20 cellular contexts compared by ENCODE assay signal in genomic region chrX:71210829-71211228, GRCh38. TPM values are rescaled to one million over a fixed set of nuclear protein-coding genes. Genes with fewer than 3 reads are reported as not detected.
DNase-seq lines count a peak whose midpoint lies in the region; ATAC-seq and TF ChIP-seq lines count a peak whose summit lies in the region.
"Had no signal": no experiment of that assay in that cellular context is flagged by ENCODE, and none has a peak within 500 bp of the region (broad histone marks: within the 10 kb centered on the region; RNA-seq: fewer than 3 reads in every experiment).

No MANE protein-coding gene starts in this region.

- no peak for TF ChIP-seq RAD21 in SK-N-SH (IDR thresholded peaks at IDR 0.05; ENCODE audit: low read length)

- POLR2A ChIA-PET in SK-N-SH (lab: Yijun Ruan, JAX): no interaction called here

- H3K4me2 ChIP-seq in SK-N-SH: no peak overlapping the region

- no peaks in the 10 kb centered on the region for H3K9me3 ChIP-seq in SK-N-SH
- H3K9me3 ChIP-seq: HAP-1 had no signal

- no peaks in the 10 kb centered on the region for H3K79me2 ChIP-seq in SK-N-SH (ENCODE audit: insufficient read depth)

- CTCF ChIA-PET in SK-N-SH (lab: Yijun Ruan, JAX): no interaction called here

- WGBS in SK-N-SH (ENCODE audit: low lambda C conversion rate): 53% methylated on average over 4 of the region's 4 CpGs

- DNase-seq in AG08395 (ENCODE audit: low spot score) (peak; percentile 52), GM04503 (ENCODE audit: low read depth) (peak; percentile 50), SK-N-SH (no peak), fibroblast of mammary gland (ENCODE audit: low read depth) (peak; percentile 80), caudate nucleus (lab: John Stamatoyannopoulos, UW) (no peak), NCI-H2081 (lab: John Stamatoyannopoulos, UW) (no peak), pons (ENCODE audit: low spot score) (no peak)
- DNase-seq: AML-193, DMS 273 treated with DMSO at 0.1 percent for 48 hours, KG1, NCI-H1048, NCI-H146, NCI-H2081 treated with DMSO at 0.1 percent for 48 hours, NCI-H510A treated with DMSO at 0.1 percent for 48 hours, NCI-H82 had no signal

- H3K4me1 ChIP-seq in SK-N-SH (ENCODE audit: control insufficient read depth in 1 of 2, insufficient read depth in 2 of 2, low read depth in 1 of 2, low read length in 1 of 2): no peaks in the 10 kb centered on the region
- H3K4me1 ChIP-seq: HAP-1 had no signal

- H3K9me2 ChIP-seq in SK-N-SH: no peaks in the 10 kb centered on the region

- H3F3A ChIP-seq in SK-N-SH (replicated peaks; ENCODE audit: insufficient read depth): peaks cover 4% of the 10 kb centered on the region

- H3K27ac ChIP-seq in SK-N-SH (ENCODE audit: low read depth in 2 of 2, low read length in 1 of 2) (no peak overlapping the region), caudate nucleus (ENCODE audit: low read depth, low read length) (no peak overlapping the region)
- H3K27ac ChIP-seq: SK-N-MC had no signal

- no peak for ATAC-seq in GM19023 (IDR thresholded peaks at IDR 0.05; ENCODE audit: unreplicated experiment)
- ATAC-seq: Panc1 had no signal

- TF ChIP-seq EP300 in SK-N-SH (IDR thresholded peaks at IDR 0.05; ENCODE audit: borderline replicate concordance in 1 of 2, low read depth in 1 of 2, low read length in 1 of 2): no peak

- H3K36me3 ChIP-seq in SK-N-SH (replicated peaks in 1 of 2; ENCODE audit: control insufficient read depth in 1 of 2, insufficient read depth in 2 of 2, low read length in 1 of 2): no peaks in the 10 kb centered on the region
- H3K36me3 ChIP-seq: HAP-1 had no signal

- H3K9ac ChIP-seq in SK-N-SH: no peak overlapping the region

- H2AFZ ChIP-seq in SK-N-SH (ENCODE audit: low read depth): no peak overlapping the region

- no peak overlapping the region for H3K4me3 ChIP-seq in SK-N-SH (ENCODE audit: low read depth in 2 of 2, low read length in 1 of 2)
- H3K4me3 ChIP-seq in fibroblast of mammary gland (ENCODE audit: control insufficient read depth, low read depth, low read length): no peak overlapping the region
- H3K4me3 ChIP-seq: HAP-1, SK-N-MC had no signal

- no peaks in the 10 kb centered on the region for H4K20me1 ChIP-seq in SK-N-SH (ENCODE audit: insufficient read depth)

- TF ChIP-seq CTCF in SK-N-SH (IDR thresholded peaks at IDR 0.05) (no peak), fibroblast of mammary gland (conservative IDR thresholded peaks at IDR 0.05; ENCODE audit: control insufficient read depth, insufficient read depth, low read depth, low read length) (no peak)

- H3K27me3 ChIP-seq in SK-N-SH (ENCODE audit: insufficient read depth): peaks cover 33% of the 10 kb centered on the region

TF ChIP-seq in SK-N-SH, 30 proteins besides CTCF, POLR2A, EP300 and RAD21:
- TF ChIP-seq MXI1 (IDR thresholded peaks at IDR 0.05; ENCODE audit: low read depth, low read length): no peak
- no peak for TF ChIP-seq NRF1 (IDR thresholded peaks at IDR 0.05; ENCODE audit: low read depth, low read length)
- peak; percentile 45; the same call in 1 of the 2 replicates for TF ChIP-seq TCF12 (IDR thresholded peaks at IDR 0.05)
- TF ChIP-seq ZBTB33 (IDR thresholded peaks at IDR 0.05; ENCODE audit: borderline replicate concordance, low read depth): no peak
- TF ChIP-seq RFX5 (IDR thresholded peaks at IDR 0.05; ENCODE audit: low read length): no peak
TF ChIP-seq in SK-N-SH: peak in this region for 1.

RNA-seq across cellular contexts. Expression of gene GJB1, which starts 12.2 kb away (rescaled TPM):
- not detected in 2 replicates for polyA plus RNA-seq in SK-N-SH (2012; rRNA removed)
- polyA plus RNA-seq in SK-N-SH (2012; cell fraction: cytosol; rRNA removed): not detected in 2 replicates
- polyA plus RNA-seq in SK-N-SH (2012; cell fraction: nucleus; rRNA removed): not detected in 2 replicates
- polyA plus RNA-seq: CD14-positive monocyte had no signal

RNA-seq across cellular contexts. Expression of gene ZMYM3, which starts 43.1 kb away (rescaled TPM):
- 30.4 and 31.4 TPM in 2 replicates for polyA plus RNA-seq in SK-N-SH (2012; rRNA removed)
- polyA plus RNA-seq in SK-N-SH (2012; cell fraction: cytosol; rRNA removed): 17.0 and 20.9 TPM in 2 replicates
- polyA plus RNA-seq in SK-N-SH (2012; cell fraction: nucleus; rRNA removed): 53.7 and 65.2 TPM in 2 replicates

Comparison
In these comparisons a context has a peak if more than half of its experiments do, and no peak if none do; other contexts are left out.
1. DNase-seq: peak in AG08395 (single experiment), GM04503 (single experiment) and fibroblast of mammary gland (single experiment); none in SK-N-SH (single experiment), caudate nucleus (0 of 61), NCI-H2081 (0 of 2) and pons (single experiment).